9 cellular contexts compared by ENCODE assay signal in the genomic region with DNA sequence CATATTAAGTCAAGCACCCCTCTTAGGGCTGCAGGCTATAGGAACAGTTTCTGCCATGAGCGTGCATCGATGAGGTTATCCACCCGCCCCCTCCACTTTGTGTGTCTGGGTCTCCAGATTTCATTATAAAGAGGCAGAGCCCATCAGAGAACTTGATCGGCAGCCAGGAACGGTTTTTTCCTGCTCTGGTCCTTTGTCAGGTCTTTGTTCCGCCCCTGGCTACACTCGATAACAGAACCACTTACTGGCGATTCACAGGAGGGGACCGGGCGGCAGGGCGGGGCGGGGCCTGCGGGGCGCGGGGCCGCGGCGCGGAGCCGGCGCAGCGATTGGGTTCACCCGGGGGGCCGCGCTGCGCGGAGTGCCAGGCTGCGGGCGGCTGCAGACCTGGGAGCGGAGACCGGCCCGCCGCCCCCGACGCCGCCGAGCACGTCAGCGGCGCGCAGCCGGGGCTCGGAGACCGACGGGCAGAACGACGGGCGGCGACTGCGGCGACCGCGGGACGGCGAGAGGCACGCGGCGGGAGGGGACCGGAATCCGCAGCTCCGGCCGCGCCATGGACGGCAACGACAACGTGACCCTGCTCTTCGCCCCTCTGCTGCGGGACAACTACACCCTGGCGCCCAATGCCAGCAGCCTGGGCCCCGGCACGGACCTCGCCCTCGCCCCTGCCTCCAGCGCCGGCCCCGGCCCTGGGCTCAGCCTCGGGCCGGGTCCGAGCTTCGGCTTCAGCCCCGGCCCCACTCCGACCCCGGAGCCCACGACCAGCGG. TPM values are rescaled to one million over a fixed set of nuclear protein-coding genes. Genes with fewer than 3 reads are reported as not detected.
DNase-seq lines count a peak whose midpoint lies in the region; ATAC-seq, FAIRE-seq and TF ChIP-seq lines count a peak whose summit lies in the region.
"Had no signal": no experiment of that assay in that cellular context is flagged by ENCODE, and none has a peak within 500 bp of the region (broad histone marks: within the 10 kb centered on the region; RNA-seq: fewer than 3 reads in every experiment).

A gene with protein sequence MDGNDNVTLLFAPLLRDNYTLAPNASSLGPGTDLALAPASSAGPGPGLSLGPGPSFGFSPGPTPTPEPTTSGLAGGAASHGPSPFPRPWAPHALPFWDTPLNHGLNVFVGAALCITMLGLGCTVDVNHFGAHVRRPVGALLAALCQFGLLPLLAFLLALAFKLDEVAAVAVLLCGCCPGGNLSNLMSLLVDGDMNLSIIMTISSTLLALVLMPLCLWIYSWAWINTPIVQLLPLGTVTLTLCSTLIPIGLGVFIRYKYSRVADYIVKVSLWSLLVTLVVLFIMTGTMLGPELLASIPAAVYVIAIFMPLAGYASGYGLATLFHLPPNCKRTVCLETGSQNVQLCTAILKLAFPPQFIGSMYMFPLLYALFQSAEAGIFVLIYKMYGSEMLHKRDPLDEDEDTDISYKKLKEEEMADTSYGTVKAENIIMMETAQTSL (plus strand): TSS at position 338 of the 771 bp plus-strand sequence. CDS start 219 bp downstream, at position 557.

- no peaks in the 10 kb centered on the region for H3K4me1 ChIP-seq in A549
- H3K4me1 ChIP-seq in Peyer's patch, result peaks cover 0 to 10% (median 5%) of the 10 kb centered on the region in 4 donors
- H3K4me1 ChIP-seq in pancreas, result no peaks in the 10 kb centered on the region

- WGBS in A549 (ENCODE audit: missing lambda C conversion rate), result 14% methylated on average over 3 of the region's 85 CpGs
- WGBS in pancreas, 2 donors, result 4 to 6% methylated on average over 61 to 85 of the region's 85 CpGs

- TF ChIP-seq EP300 in A549 (IDR thresholded peaks at IDR 0.05), result no peak

- in situ Hi-C loops in GM13977 (cut with MboI; ENCODE audit: low pct_unique_long_range_greater_than_20kb, low sequenced_read_pairs, unreplicated experiment), result no loop called here

- H3K4me3 ChIP-seq in A549, result peak within 1 kb of the TSS; percentile 76
- peak within 1 kb of the TSS in 3 of 4 donors; percentile 35 to 55 (median 45) for H3K4me3 ChIP-seq in Peyer's patch
- H3K4me3 ChIP-seq in pancreas, result peak within 1 kb of the TSS in 2 of 4 donors; percentile 22 to 41

- H3K36me3 ChIP-seq in Peyer's patch (no peaks in the 10 kb centered on the region), pancreas (no peaks in the 10 kb centered on the region)

- TF ChIP-seq POLR2A in A549 (IDR thresholded peaks at IDR 0.05; ENCODE audit: low read length) (peak; percentile 30; the same call in 1 of the 2 replicates), Peyer's patch (IDR thresholded peaks at IDR 0.05) (no peak)

- peak within 1 kb of the TSS; percentile 72 to 89 for H3K27ac ChIP-seq in A549
- H3K27ac ChIP-seq in Peyer's patch, result no peak within 1 kb of the TSS
- H3K27ac ChIP-seq in pancreas, result no peak within 1 kb of the TSS

- FAIRE-seq in A549 (lab: Jason Lieb, UNC), result no peak
- FAIRE-seq in pancreas (lab: Jason Lieb, UNC), result no peak
- FAIRE-seq: GM18507 had no signal

- DNase-seq in A549 (ENCODE audit: low read depth in 1 of 2, low spot score in 1 of 2) (peak; percentile 6 to 50), GM13977 (ENCODE audit: low spot score) (peak; percentile 69), Peyer's patch (no peak), ecto neural progenitor cell (ENCODE audit: low spot score) (peak; percentile 76), pancreas (peak in 1 of 6 donors; percentile 61), nucleus accumbens (lab: John Stamatoyannopoulos, UW) (no peak)

- H3K4me2 ChIP-seq in A549, result peak within 1 kb of the TSS; percentile 63

- TF ChIP-seq RAD21 in A549 (conservative IDR thresholded peaks at IDR 0.05 in 1 of 2, IDR thresholded peaks at IDR 0.05 in 1 of 2), result no peak

- ATAC-seq in A549 (peak; percentile 86), pancreas (peak in 3 of 4 donors; percentile 20 to 47 (median 36)), HG02938 (IDR thresholded peaks at IDR 0.05; ENCODE audit: unreplicated experiment) (no peak), HG02840 (IDR thresholded peaks at IDR 0.05; ENCODE audit: low FRiP score, unreplicated experiment) (no peak)

- no peaks in the 10 kb centered on the region for H3K9me3 ChIP-seq in A549
- H3K9me3 ChIP-seq in Peyer's patch, result peaks cover 0 to 3% (median 0%) of the 10 kb centered on the region in 4 donors
- H3K9me3 ChIP-seq in pancreas, result no peaks in the 10 kb centered on the region

- TF ChIP-seq CTCF in A549 (IDR thresholded peaks at IDR 0.05) (no peak), GM13977 (IDR thresholded peaks at IDR 0.05; ENCODE audit: extremely low read depth, insufficient read depth, missing control alignments) (no peak), Peyer's patch (IDR thresholded peaks at IDR 0.05) (no peak), pancreas (IDR thresholded peaks at IDR 0.05) (no peak)

- CTCF ChIA-PET in A549 (lab: Yijun Ruan, JAX), result no interaction called here

- H3K27me3 ChIP-seq in Peyer's patch (peaks cover 0 to 26% of the 10 kb centered on the region in 2 donors), pancreas (peaks cover 0 to 22% (median 9%) of the 10 kb centered on the region in 4 donors)

- POLR2A ChIA-PET in A549 (lab: Yijun Ruan, JAX), result no interaction called here

- intact Hi-C loops in pancreas (cut with DNase I), result no loop called here

TF ChIP-seq in A549, 52 proteins besides CTCF, POLR2A, EP300 and RAD21:
- TF ChIP-seq FOSB (CRISPR knock-in tag; IDR thresholded peaks at IDR 0.05), result no peak
- TF ChIP-seq GATA3 (IDR thresholded peaks at IDR 0.05; ENCODE audit: borderline replicate concordance), result no peak
- TF ChIP-seq, protein P1, sequence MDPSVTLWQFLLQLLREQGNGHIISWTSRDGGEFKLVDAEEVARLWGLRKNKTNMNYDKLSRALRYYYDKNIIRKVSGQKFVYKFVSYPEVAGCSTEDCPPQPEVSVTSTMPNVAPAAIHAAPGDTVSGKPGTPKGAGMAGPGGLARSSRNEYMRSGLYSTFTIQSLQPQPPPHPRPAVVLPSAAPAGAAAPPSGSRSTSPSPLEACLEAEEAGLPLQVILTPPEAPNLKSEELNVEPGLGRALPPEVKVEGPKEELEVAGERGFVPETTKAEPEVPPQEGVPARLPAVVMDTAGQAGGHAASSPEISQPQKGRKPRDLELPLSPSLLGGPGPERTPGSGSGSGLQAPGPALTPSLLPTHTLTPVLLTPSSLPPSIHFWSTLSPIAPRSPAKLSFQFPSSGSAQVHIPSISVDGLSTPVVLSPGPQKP (IDR thresholded peaks at IDR 0.05; ENCODE audit: low read depth, low read length), result no peak
- TF ChIP-seq HEYL (CRISPR knock-in tag; IDR thresholded peaks at IDR 0.05), result no peak
- TF ChIP-seq ESRRA (IDR thresholded peaks at IDR 0.05; ENCODE audit: borderline replicate concordance, low read length), result no peak
- no peak for TF ChIP-seq RFX5 (IDR thresholded peaks at IDR 0.05)
- TF ChIP-seq, protein P2, sequence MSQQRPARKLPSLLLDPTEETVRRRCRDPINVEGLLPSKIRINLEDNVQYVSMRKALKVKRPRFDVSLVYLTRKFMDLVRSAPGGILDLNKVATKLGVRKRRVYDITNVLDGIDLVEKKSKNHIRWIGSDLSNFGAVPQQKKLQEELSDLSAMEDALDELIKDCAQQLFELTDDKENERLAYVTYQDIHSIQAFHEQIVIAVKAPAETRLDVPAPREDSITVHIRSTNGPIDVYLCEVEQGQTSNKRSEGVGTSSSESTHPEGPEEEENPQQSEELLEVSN (IDR thresholded peaks at IDR 0.05; ENCODE audit: borderline replicate concordance, low read depth), result 0 out of 2 replicates have a peak, but pooled peaks have one; percentile 39
- peak; percentile 58 for TF ChIP-seq MAX (IDR thresholded peaks at IDR 0.05)
- TF ChIP-seq JUN (IDR thresholded peaks at IDR 0.05), result 0 out of 5 replicates have a peak, but pooled peaks of 1 of the 2 experiments have one; percentile 30
- no peak for TF ChIP-seq POLR2AphosphoS2 (conservative IDR thresholded peaks at IDR 0.05; ENCODE audit: low read length)
- no peak for TF ChIP-seq NPAS2 (CRISPR knock-in tag; IDR thresholded peaks at IDR 0.05; ENCODE audit: borderline replicate concordance)
- no peak for TF ChIP-seq NFE2L2 (conservative IDR thresholded peaks at IDR 0.05; ENCODE audit: low read length)
- TF ChIP-seq RARB (CRISPR knock-in tag; IDR thresholded peaks at IDR 0.05), result no peak
- no peak for TF ChIP-seq CEBPB (IDR thresholded peaks at IDR 0.05)
- no peak for TF ChIP-seq PHF8 (IDR thresholded peaks at IDR 0.05; ENCODE audit: borderline replicate concordance, low read depth)
TF ChIP-seq in A549: peak in this region for 3.

RNA-seq across cellular contexts. Expression of the gene that starts here (rescaled TPM):
- polyA plus RNA-seq in A549 (2011; rRNA removed) (7.6 and 8.6 TPM in 2 replicates), A549 (2017; fragmentation: RNase III; extraction: RNeasy Plus Mini Kit Qiagen cat#74134 plus additional on column Dnase treatment) (4.3 to 5.6 TPM (median 5.0 TPM) in 3 replicates), pancreas (under 1 TPM in 1 of 2 donors, not detected in 1; 0.42 TPM)
- polyA plus RNA-seq in A549 (2012; cell fraction: cytosol; rRNA removed), result 9.2 and 13.1 TPM in 2 replicates
- 9.6 and 14.9 TPM in 2 replicates for polyA plus RNA-seq in A549 (2012; cell fraction: nucleus; rRNA removed)
- polyA minus RNA-seq in A549 (2011; rRNA and poly(A)+ RNA removed), result 8.2 and 8.8 TPM in 2 replicates
- total RNA-seq in Peyer's patch (not detected), pancreas (not detected)

Comparison
In these comparisons a context has a peak if more than half of its experiments do, and no peak if none do; other contexts are left out.
1. Peak in ATAC-seq in pancreas; RNA of the gene not detected or under 1 TPM.
2. ATAC-seq: peak in A549 (2 of 2); none in HG02938 (single experiment) and HG02840 (single experiment).
3. DNase-seq: peak in A549 (2 of 2), GM13977 (single experiment) and ecto neural progenitor cell (single experiment); none in Peyer's patch (0 of 3) and nucleus accumbens (0 of 56).
4. H3K27ac ChIP-seq: peak in A549 (2 of 2); none in Peyer's patch (0 of 4) and pancreas (0 of 4).